Comparison of ENCODE assay signal across 1 cellular context in the genomic region with DNA sequence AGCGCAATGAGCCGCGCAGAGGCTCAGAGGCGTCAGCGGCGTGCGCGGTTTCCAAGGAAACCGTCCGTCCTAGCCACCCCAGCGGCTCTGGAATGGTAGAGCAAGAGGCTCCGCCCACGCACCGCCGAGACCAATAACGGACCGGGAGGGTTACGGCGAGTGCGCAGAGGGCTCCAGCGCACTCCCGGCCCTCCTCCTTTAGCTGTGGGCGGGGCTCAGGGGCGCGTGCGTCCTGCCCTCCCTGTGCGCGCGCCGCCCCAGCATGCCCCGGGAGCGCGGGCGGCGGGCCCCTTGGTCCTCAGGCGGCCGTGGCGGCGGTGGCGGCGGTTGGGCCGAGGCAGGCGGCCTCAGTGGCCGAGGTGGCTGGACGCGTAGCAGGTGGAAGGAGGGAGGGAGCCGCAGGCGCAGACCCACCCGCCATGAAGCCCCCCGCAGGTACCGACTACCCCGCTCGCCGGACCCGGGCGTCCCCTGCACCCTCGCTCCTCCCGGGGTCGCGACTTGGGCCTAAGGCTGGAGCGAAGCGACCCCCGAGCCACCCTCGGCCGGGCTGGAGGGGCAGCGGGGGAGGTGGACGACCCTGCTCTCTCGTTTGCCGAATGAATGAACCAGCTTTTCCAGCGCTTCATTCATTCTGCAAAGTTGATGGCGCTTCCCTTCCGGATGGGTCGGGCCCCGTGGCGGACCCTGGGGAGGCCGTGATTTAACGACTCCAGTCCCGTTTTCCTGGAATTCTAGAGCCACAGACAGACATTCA.
TF ChIP-seq lines count a peak whose summit lies in the region.

Gene THOP1 (plus strand): TSS at position 260 of the 757 bp plus-strand sequence. CDS start 160 bp downstream, at position 420.

TF ChIP-seq in HepG2, 621 proteins besides CTCF, POLR2A, EP300 and RAD21 (continued from another document and continues in another):
- TF ChIP-seq ZGPAT (CRISPR knock-in tag; IDR thresholded peaks at IDR 0.05) (peak; percentile 56; the same call in 1 of the 2 replicates), ZNF563 (CRISPR knock-in tag; IDR thresholded peaks at IDR 0.05) (peak; percentile 90), TERF1 (CRISPR knock-in tag; IDR thresholded peaks at IDR 0.05) (no peak), ZBED4 (CRISPR knock-in tag; IDR thresholded peaks at IDR 0.05; ENCODE audit: borderline replicate concordance) (no peak), ATF1 (CRISPR knock-in tag; IDR thresholded peaks at IDR 0.05) (no peak), BHLHE40 (IDR thresholded peaks at IDR 0.05; ENCODE audit: low read length) (no peak), E2F1 (CRISPR knock-in tag; IDR thresholded peaks at IDR 0.05) (no peak), HNRNPLL (IDR thresholded peaks at IDR 0.05; ENCODE audit: low read depth, low read length, poor library complexity, severe bottlenecking) (peak; percentile 99), RFX3 (CRISPR knock-in tag; IDR thresholded peaks at IDR 0.05) (peak; percentile 81), ZNF614 (CRISPR knock-in tag; IDR thresholded peaks at IDR 0.05; ENCODE audit: borderline replicate concordance) (no peak), TAF15 (IDR thresholded peaks at IDR 0.05; ENCODE audit: low read depth, low read length, poor library complexity, severe bottlenecking) (no peak), SAP130 (CRISPR knock-in tag; IDR thresholded peaks at IDR 0.05; ENCODE audit: low read depth) (peak; percentile 96), ZNF775 (CRISPR knock-in tag; IDR thresholded peaks at IDR 0.05; ENCODE audit: borderline replicate concordance) (no peak), ZNF577 (CRISPR knock-in tag; IDR thresholded peaks at IDR 0.05; ENCODE audit: borderline replicate concordance, low read depth) (no peak), KAT8 (CRISPR knock-in tag; IDR thresholded peaks at IDR 0.05) (peak; percentile 27; the same call in 1 of the 2 replicates), IKZF5 (CRISPR knock-in tag; IDR thresholded peaks at IDR 0.05) (no peak; the same call in 1 of the 2 replicates), HMG20B (CRISPR knock-in tag; conservative IDR thresholded peaks at IDR 0.05) (no peak), ZNF644 (CRISPR knock-in tag; IDR thresholded peaks at IDR 0.05; ENCODE audit: low read depth) (no peak), ATAD3A (CRISPR knock-in tag; IDR thresholded peaks at IDR 0.05) (no peak), DPF2 (CRISPR knock-in tag; IDR thresholded peaks at IDR 0.05; ENCODE audit: borderline replicate concordance, low read depth) (no peak), FOXM1 (CRISPR knock-in tag; IDR thresholded peaks at IDR 0.05) (no peak), ZNF484 (CRISPR knock-in tag; IDR thresholded peaks at IDR 0.05; ENCODE audit: borderline replicate concordance, low read depth) (no peak), NCOA1 (CRISPR knock-in tag; IDR thresholded peaks at IDR 0.05) (no peak), ARHGAP35 (CRISPR knock-in tag; IDR thresholded peaks at IDR 0.05; ENCODE audit: borderline replicate concordance) (no peak), ZBTB8A (CRISPR knock-in tag; IDR thresholded peaks at IDR 0.05; ENCODE audit: borderline replicate concordance, low read depth) (no peak), PRDM15 (CRISPR knock-in tag; IDR thresholded peaks at IDR 0.05) (no peak), ZNF75D (CRISPR knock-in tag; IDR thresholded peaks at IDR 0.05; ENCODE audit: borderline replicate concordance) (no peak), THAP11 (CRISPR knock-in tag; IDR thresholded peaks at IDR 0.05) (peak; percentile 84), DNMT3B (CRISPR knock-in tag; conservative IDR thresholded peaks at IDR 0.05) (no peak), KLF6 (CRISPR knock-in tag; IDR thresholded peaks at IDR 0.05) (no peak), NKX3-1 (CRISPR knock-in tag; IDR thresholded peaks at IDR 0.05) (no peak; the same call in 1 of the 2 replicates), HOXD1 (CRISPR knock-in tag; IDR thresholded peaks at IDR 0.05) (0 out of 2 replicates have a peak, but pooled peaks have one; percentile 17), ARID4A (CRISPR knock-in tag; IDR thresholded peaks at IDR 0.05; ENCODE audit: borderline replicate concordance) (peak; percentile 82), KLF13 (CRISPR knock-in tag; IDR thresholded peaks at IDR 0.05) (no peak)
- TF ChIP-seq, protein P1, sequence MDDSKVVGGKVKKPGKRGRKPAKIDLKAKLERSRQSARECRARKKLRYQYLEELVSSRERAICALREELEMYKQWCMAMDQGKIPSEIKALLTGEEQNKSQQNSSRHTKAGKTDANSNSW (CRISPR knock-in tag; IDR thresholded peaks at IDR 0.05; ENCODE audit: borderline replicate concordance): no peak; the same call in 1 of the 2 replicates
- TF ChIP-seq, protein P2, sequence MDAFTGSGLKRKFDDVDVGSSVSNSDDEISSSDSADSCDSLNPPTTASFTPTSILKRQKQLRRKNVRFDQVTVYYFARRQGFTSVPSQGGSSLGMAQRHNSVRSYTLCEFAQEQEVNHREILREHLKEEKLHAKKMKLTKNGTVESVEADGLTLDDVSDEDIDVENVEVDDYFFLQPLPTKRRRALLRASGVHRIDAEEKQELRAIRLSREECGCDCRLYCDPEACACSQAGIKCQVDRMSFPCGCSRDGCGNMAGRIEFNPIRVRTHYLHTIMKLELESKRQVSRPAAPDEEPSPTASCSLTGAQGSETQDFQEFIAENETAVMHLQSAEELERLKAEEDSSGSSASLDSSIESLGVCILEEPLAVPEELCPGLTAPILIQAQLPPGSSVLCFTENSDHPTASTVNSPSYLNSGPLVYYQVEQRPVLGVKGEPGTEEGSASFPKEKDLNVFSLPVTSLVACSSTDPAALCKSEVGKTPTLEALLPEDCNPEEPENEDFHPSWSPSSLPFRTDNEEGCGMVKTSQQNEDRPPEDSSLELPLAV (CRISPR knock-in tag; conservative IDR thresholded peaks at IDR 0.05; ENCODE audit: low read depth): no peak
